Comparison of ENCODE assay signal across 13 cellular contexts in the genomic region with DNA sequence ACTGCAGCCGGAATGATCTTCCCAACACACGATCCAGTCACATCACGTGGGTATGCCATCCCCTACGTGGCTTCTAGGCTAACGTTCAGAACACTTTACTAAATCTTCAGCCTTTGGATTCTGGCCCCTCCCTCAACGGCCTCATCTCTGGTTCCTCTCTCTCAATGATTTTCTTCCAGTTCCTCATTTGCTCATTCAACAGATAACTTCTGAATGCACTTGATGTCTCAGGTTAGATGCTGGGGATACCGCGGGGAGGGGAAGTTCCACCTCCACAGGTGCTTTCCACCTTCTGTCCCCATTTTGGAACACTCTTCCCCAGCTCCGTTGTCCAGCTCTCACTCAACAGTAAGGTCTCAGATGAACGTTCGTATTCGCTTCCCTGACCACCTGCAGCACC.
DNase-seq lines count a peak whose midpoint lies in the region; ATAC-seq and TF ChIP-seq lines count a peak whose summit lies in the region.
"Had no signal": no experiment of that assay in that cellular context is flagged by ENCODE, and none has a peak within 500 bp of the region (broad histone marks: within the 10 kb centered on the region; RNA-seq: fewer than 3 reads in every experiment).

No MANE protein-coding gene starts in this region.

- peaks cover 13% of the 10 kb centered on the region for H3K36me3 Mint-ChIP-seq in progenitor cell of endocrine pancreas (ENCODE audit: insufficient read depth)

- H3K27ac Mint-ChIP-seq in progenitor cell of endocrine pancreas: no peak overlapping the region

- CTCF ChIA-PET in GM10248 (lab: Yijun Ruan, JAX) (interaction anchor here (0.8 kb wide), 1 partner anchor 14 kb away, joined by 3 read pairs; no protein-coding TSS in a partner anchor), A673 (lab: Charles Lee) (no interaction called here)

- no peaks in the 10 kb centered on the region for H3K27me3 Mint-ChIP-seq in progenitor cell of endocrine pancreas

- TF ChIP-seq CTCF in GM10248 (IDR thresholded peaks at IDR 0.05; ENCODE audit: control extremely low read depth, extremely low read depth, low read depth, missing control alignments): no peak
- no peak for TF ChIP-seq CTCF in progenitor cell of endocrine pancreas (IDR thresholded peaks at IDR 0.05; ENCODE audit: unreplicated experiment)
- no peak for TF ChIP-seq CTCF in A673 (conservative IDR thresholded peaks at IDR 0.05; ENCODE audit: low read depth, low read length)

- intact Hi-C loops in A673 (cut with micrococcal nuclease; ENCODE audit: unreplicated experiment): no loop called here

- no peak overlapping the region for H3K4me3 ChIP-seq in A673 (ENCODE audit: low read depth, low read length, poor library complexity, severe bottlenecking)
- H3K4me3 ChIP-seq: left ventricle myocardium inferior had no signal

- BruUV-seq in A673 (replicated peaks; lab: Mats Ljungman, UMichigan): no TSS peak

- no peak overlapping the region for H3K4me3 Mint-ChIP-seq in progenitor cell of endocrine pancreas (ENCODE audit: low read depth)

- ATAC-seq in GM18909 (IDR thresholded peaks at IDR 0.05; ENCODE audit: poor library complexity, unreplicated experiment): peak; percentile 61
- peak; percentile 65 for ATAC-seq in HG02798 (IDR thresholded peaks at IDR 0.05; ENCODE audit: poor library complexity, unreplicated experiment)
- no peak for ATAC-seq in HG03521 (IDR thresholded peaks at IDR 0.05; ENCODE audit: unreplicated experiment)

- H3K36me3 ChIP-seq in A673 (ENCODE audit: insufficient read depth, low read length, poor library complexity, severe bottlenecking): no peaks in the 10 kb centered on the region

- no peak overlapping the region for H3K27ac ChIP-seq in A673 (ENCODE audit: low read depth, low read length, poor library complexity, severe bottlenecking)
- H3K27ac ChIP-seq: left ventricle myocardium inferior had no signal

- peaks cover 3% of the 10 kb centered on the region for H3K27me3 ChIP-seq in A673 (replicated peaks; ENCODE audit: insufficient read depth, low read depth, low read length, poor library complexity)

- H3K9me3 Mint-ChIP-seq in progenitor cell of endocrine pancreas (ENCODE audit: low read depth): no peaks in the 10 kb centered on the region

- H3K4me1 Mint-ChIP-seq in progenitor cell of endocrine pancreas (ENCODE audit: low read depth): no peaks in the 10 kb centered on the region

- POLR2A ChIA-PET in GM10248 (lab: Yijun Ruan, JAX) (no interaction called here), A673 (lab: Charles Lee; ENCODE audit: low non-redundant PET) (no interaction called here)

- no peaks in the 10 kb centered on the region for H3K9me3 ChIP-seq in A673 (ENCODE audit: low read depth, low read length, poor library complexity, severe bottlenecking)

- DNase-seq in GM10248 (ENCODE audit: extremely low spot score) (peak; percentile 71), RPMI8226 (peak; percentile 43), progenitor cell of endocrine pancreas (ENCODE audit: low spot score, unreplicated experiment) (no peak), A673 (ENCODE audit: low spot score) (no peak)
- DNase-seq in activated CD4-positive, CD25-positive, alpha-beta regulatory T cell treated with anti-CD3 and anti-CD28 coated beads, Interleukin-2, amount 50 U/mL, for 72 hours: no peak
- DNase-seq: activated naive CD4-positive, alpha-beta T cell; left ventricle myocardium inferior; NCI-H146; NCI-H510A treated with DMSO at 0.1 percent for 48 hours; T-helper 9 cell had no signal

- no peaks in the 10 kb centered on the region for H3K4me1 ChIP-seq in A673 (ENCODE audit: insufficient read depth, low read length, poor library complexity, severe bottlenecking)

Comparison
In these comparisons a context has a peak if more than half of its experiments do, and no peak if none do; other contexts are left out.
1. DNase-seq: peak in GM10248 (single experiment) and RPMI8226 (single experiment); none in progenitor cell of endocrine pancreas (single experiment), activated CD4-positive, CD25-positive, alpha-beta regulatory T cell treated with anti-CD3 and anti-CD28 coated beads, Interleukin-2, amount 50 U/mL, for 72 hours (single experiment) and A673 (single experiment).